Comparison of ENCODE assay signal across 8 cellular contexts in genomic region chr12:108729612-108730336, GRCh38. TPM values are rescaled to one million over a fixed set of nuclear protein-coding genes. Genes with fewer than 3 reads are reported as not detected.
A peak's percentile ranks its signal among the peaks of the same experiment; 100 is the strongest.
DNase-seq lines count a peak whose midpoint lies in the region; ATAC-seq and TF ChIP-seq lines count a peak whose summit lies in the region.

No MANE protein-coding gene starts in this region.

- no peaks in the 10 kb centered on the region for H3K27me3 ChIP-seq in ACC112 (ENCODE audit: insufficient read depth, low read length)
- H3K27me3 ChIP-seq in H7 (ENCODE audit: control insufficient read depth, insufficient read depth, low read length): no peaks in the 10 kb centered on the region
- H3K27me3 ChIP-seq in RWPE2 (ENCODE audit: insufficient read depth, poor library complexity, severe bottlenecking): no peaks in the 10 kb centered on the region

- peak overlapping the region; percentile 89 for H3K4me3 Mint-ChIP-seq in neural crest cell

- peaks cover 63% of the 10 kb centered on the region for H3K79me2 ChIP-seq in ACC112 (ENCODE audit: control insufficient read depth, insufficient read depth, low read length, unreplicated experiment)

- H3K36me3 ChIP-seq in ACC112 (ENCODE audit: insufficient read depth, low read length) (peaks cover 16% of the 10 kb centered on the region; the same call in 1 of the 2 replicates), H7 (replicated peaks; ENCODE audit: control insufficient read depth, insufficient read depth, low read length) (no peaks in the 10 kb centered on the region), RWPE2 (ENCODE audit: low read depth) (peaks cover 21% of the 10 kb centered on the region)

- ATAC-seq in RWPE2 (ENCODE audit: low read depth) (peak; percentile 11; the same call in 1 of the 3 replicates), GM18873 (IDR thresholded peaks at IDR 0.05; ENCODE audit: low FRiP score, unreplicated experiment) (no peak), HG03159 (IDR thresholded peaks at IDR 0.05; ENCODE audit: unreplicated experiment) (no peak), GM21717 (IDR thresholded peaks at IDR 0.05; ENCODE audit: unreplicated experiment) (no peak)

- peak overlapping the region; percentile 89 for H3K27ac Mint-ChIP-seq in neural crest cell (ENCODE audit: unreplicated experiment)

- no peaks in the 10 kb centered on the region for H3K27me3 Mint-ChIP-seq in neural crest cell (ENCODE audit: low read depth)

- peaks cover 45% of the 10 kb centered on the region for H3K4me1 ChIP-seq in ACC112 (ENCODE audit: control insufficient read depth, insufficient read depth, low read length, unreplicated experiment)
- peaks cover 54% of the 10 kb centered on the region for H3K4me1 ChIP-seq in RWPE2 (ENCODE audit: insufficient read depth, poor library complexity, severe bottlenecking)

- no peaks in the 10 kb centered on the region for H3K9me3 ChIP-seq in RWPE2 (ENCODE audit: severe bottlenecking)

- DNase-seq in H7 (no peak), RWPE2 (ENCODE audit: low spot score) (no peak), epithelial cell of esophagus (ENCODE audit: low read depth) (peak; percentile 58), neural crest cell (ENCODE audit: low read depth, low spot score) (no peak)

- peak overlapping the region; percentile 90 for H3K4me3 ChIP-seq in ACC112 (ENCODE audit: low read depth, low read length)
- peak overlapping the region; percentile 88 for H3K4me3 ChIP-seq in H7 (ENCODE audit: insufficient read depth, low read depth, low read length)
- H3K4me3 ChIP-seq in RWPE2 (ENCODE audit: severe bottlenecking): peak overlapping the region; percentile 87
- H3K4me3 ChIP-seq in epithelial cell of esophagus (ENCODE audit: low read length): peak overlapping the region; percentile 82

- H2AFZ ChIP-seq in ACC112 (ENCODE audit: low read length, unreplicated experiment): no peak overlapping the region

- no peaks in the 10 kb centered on the region for H3K36me3 Mint-ChIP-seq in neural crest cell (ENCODE audit: low read depth)

- TF ChIP-seq CTCF in RWPE2 (IDR thresholded peaks at IDR 0.05; ENCODE audit: poor library complexity, severe bottlenecking) (no peak), epithelial cell of esophagus (IDR thresholded peaks at IDR 0.05; ENCODE audit: insufficient read depth, low read depth, low read length, missing control alignments) (no peak), neural crest cell (conservative IDR thresholded peaks at IDR 0.05) (no peak)

- peaks cover 51% of the 10 kb centered on the region for H3K4me1 Mint-ChIP-seq in neural crest cell

- H3K27ac ChIP-seq in ACC112 (ENCODE audit: low read depth, low read length): peak overlapping the region; percentile 93
- peak overlapping the region; percentile 94 for H3K27ac ChIP-seq in RWPE2 (ENCODE audit: poor library complexity, severe bottlenecking)

- no peaks in the 10 kb centered on the region for H3K9me3 Mint-ChIP-seq in neural crest cell

RNA-seq across cellular contexts. Expression of gene CORO1C, which starts 1.5 kb away (rescaled TPM):
- 52.2 and 55.5 TPM in 2 replicates for total RNA-seq in H7 (2014; rRNA removed; shearing (Covaris generic))
- total RNA-seq in neural crest cell: 171 and 175 TPM in 2 replicates
